In the genomic region with DNA sequence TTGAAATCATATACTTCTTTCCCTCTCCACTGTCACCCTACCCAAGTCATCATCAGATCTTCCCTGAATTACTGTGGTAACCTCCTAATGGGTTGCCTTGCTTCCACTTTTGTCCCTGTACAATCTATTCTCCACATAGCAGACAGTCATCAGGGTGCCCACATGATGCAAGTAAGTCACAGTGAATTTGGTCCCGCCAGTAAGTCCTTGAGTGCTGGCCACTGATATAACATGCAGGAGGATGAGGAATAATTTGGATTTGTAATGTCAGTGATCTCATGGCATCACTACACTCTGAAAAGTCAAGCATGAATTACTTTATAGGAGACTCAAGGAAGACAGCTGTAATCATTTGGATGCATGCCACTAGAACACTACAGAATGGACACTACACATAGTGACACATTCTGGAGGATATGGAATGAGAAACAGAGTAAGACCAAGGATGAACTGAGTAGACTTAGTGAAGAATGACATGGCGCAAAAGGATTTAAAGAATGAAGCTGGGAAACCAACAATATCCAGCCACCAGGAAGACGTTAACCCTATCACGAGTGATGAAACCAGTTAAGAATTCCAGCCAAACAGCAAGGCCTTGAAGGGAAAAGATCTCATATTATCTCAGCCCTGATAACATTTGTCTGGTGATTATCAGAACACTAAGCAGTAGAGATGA, we compare ENCODE assay signal across 16 cellular contexts. TPM values are rescaled to one million over a fixed set of nuclear protein-coding genes. Genes with fewer than 3 reads are reported as not detected.
A peak's percentile ranks its signal among the peaks of the same experiment; 100 is the strongest.
DNase-seq lines count a peak whose midpoint lies in the region; ATAC-seq, FAIRE-seq and TF ChIP-seq lines count a peak whose summit lies in the region.
"Had no signal": no experiment of that assay in that cellular context is flagged by ENCODE, and none has a peak within 500 bp of the region (broad histone marks: within the 10 kb centered on the region; RNA-seq: fewer than 3 reads in every experiment).

No MANE protein-coding gene starts in this region.

- TF ChIP-seq RAD21 in IMR-90 (IDR thresholded peaks at IDR 0.05; ENCODE audit: low read length), result no peak

- H3K18ac ChIP-seq in IMR-90 (ENCODE audit: low read depth, low read length), result peak overlapping the region; percentile 98

- H3K4me3 ChIP-seq in IMR-90 (ENCODE audit: insufficient read depth, low read depth, low read length) (no peak overlapping the region), choroid plexus epithelial cell (ENCODE audit: low read depth, low read length) (no peak overlapping the region), lung (no peak overlapping the region), kidney (ENCODE audit: low read length in 2 of 2) (no peak overlapping the region)
- H3K4me3 ChIP-seq: vagina had no signal

- peak overlapping the region; percentile 95 for H2BK120ac ChIP-seq in IMR-90 (ENCODE audit: low read depth, low read length)

- H2BK15ac ChIP-seq in IMR-90 (ENCODE audit: low read depth, low read length), result peak overlapping the region; percentile 64; the same call in 2 of the 3 replicates

- H3K14ac ChIP-seq in IMR-90 (replicated peaks; ENCODE audit: low read depth, low read length), result peak overlapping the region; percentile 56

- no peaks in the 10 kb centered on the region for H3K36me3 ChIP-seq in IMR-90 (ENCODE audit: control insufficient read depth, insufficient read depth, low read length)
- no peaks in the 10 kb centered on the region for H3K36me3 ChIP-seq in lung (ENCODE audit: control insufficient read depth in 2 of 2, insufficient read depth in 2 of 2, low read length in 2 of 2)
- H3K36me3 ChIP-seq in kidney (ENCODE audit: control insufficient read depth in 1 of 2, insufficient read depth in 2 of 2, low read length in 2 of 2), result no peaks in the 10 kb centered on the region
- H3K36me3 ChIP-seq: vagina had no signal

- peak overlapping the region; percentile 92 for H2BK5ac ChIP-seq in IMR-90 (ENCODE audit: low read depth, low read length, poor library complexity, severe bottlenecking)

- H3K9ac ChIP-seq in IMR-90 (ENCODE audit: low read depth, low read length) (no peak overlapping the region), kidney (ENCODE audit: low read length in 2 of 2) (no peak overlapping the region)
- H3K9ac ChIP-seq: parathyroid adenoma had no signal

- peak overlapping the region; percentile 9; the same call in 1 of the 2 replicates for H4K5ac ChIP-seq in IMR-90 (ENCODE audit: low read depth, low read length)

- CTCF ChIA-PET in IMR-90 (lab: Yijun Ruan, JAX), result interaction anchor here (0.6 to 1.0 kb wide), 2 partner anchors 9 to 371 kb away, joined by 3 to 5 read pairs; no protein-coding TSS in a partner anchor

- H3K4me1 ChIP-seq in IMR-90 (ENCODE audit: control insufficient read depth, insufficient read depth, low read length) (peaks cover 14% of the 10 kb centered on the region), lung (ENCODE audit: control insufficient read depth in 2 of 2, insufficient read depth in 2 of 2, low read length in 2 of 2) (peaks cover 7 to 27% of the 10 kb centered on the region in 2 donors), kidney (ENCODE audit: control insufficient read depth in 1 of 2, insufficient read depth in 1 of 2, low read depth in 1 of 2, low read length in 2 of 2) (no peaks in the 10 kb centered on the region)
- H3K4me1 ChIP-seq: vagina had no signal

- H3K9me3 ChIP-seq in IMR-90 (ENCODE audit: control insufficient read depth, insufficient read depth, low read length) (no peaks in the 10 kb centered on the region), lung (ENCODE audit: control insufficient read depth in 2 of 2, insufficient read depth in 1 of 2, low read length in 1 of 2) (no peaks in the 10 kb centered on the region), kidney (ENCODE audit: control insufficient read depth in 1 of 2, low read length in 2 of 2) (no peaks in the 10 kb centered on the region)
- H3K9me3 ChIP-seq: vagina had no signal

- dilution Hi-C loops in IMR-90 (cut with HindIII; ENCODE audit: low sequenced_read_pairs, unreplicated experiment), result no loop called here

- peak overlapping the region; percentile 84 for H3K4ac ChIP-seq in IMR-90 (ENCODE audit: low read depth, low read length)

- peaks cover 17% of the 10 kb centered on the region for H3K9me1 ChIP-seq in IMR-90 (ENCODE audit: insufficient read depth, low read length)

- ATAC-seq in IMR-90 (ENCODE audit: low read depth) (peak; percentile 92), lung (ENCODE audit: insufficient read depth, low FRiP score) (peak; percentile 27), HG02970 (IDR thresholded peaks at IDR 0.05; ENCODE audit: low FRiP score, unreplicated experiment) (no peak)
- ATAC-seq: activated CD4-positive, CD25-positive, alpha-beta regulatory T cell treated with anti-CD3 and anti-CD28 coated beads, Interleukin-2, amount 50 U/mL, for 24 hours had no signal

- in situ Hi-C loops in IMR-90 (cut with MboI; ENCODE audit: low sequenced_read_pairs), result no loop called here

- DNase-seq in AG08396 (ENCODE audit: low spot score), result peak; percentile 74
- DNase-seq in IMR-90, result peak; percentile 98
- peak; percentile 87 for DNase-seq in choroid plexus epithelial cell (ENCODE audit: low read depth)
- DNase-seq in lung (ENCODE audit: low spot score), result no peak
- no peak for DNase-seq in kidney
- DNase-seq in OCI-M2 (lab: John Stamatoyannopoulos, UW; ENCODE audit: unreplicated experiment), result no peak
- no peak for DNase-seq in MV-4-11 (lab: John Stamatoyannopoulos, UW)
- DNase-seq: CD8-positive, alpha-beta memory T cell; NCI-H1694 had no signal

- H3K79me1 ChIP-seq in IMR-90 (ENCODE audit: low read depth in 1 of 2, low read length in 2 of 2), result peaks cover 20 to 47% of the 10 kb centered on the region in 2 experiments

- intact Hi-C loops in IMR-90 (cut with micrococcal nuclease), result loop anchor here (5.0 kb wide), 1 partner anchor 34 kb away; no protein-coding TSS in a partner anchor
- intact Hi-C loops in kidney (cut with DNase I), result no loop called here

- H3K56ac ChIP-seq in IMR-90 (ENCODE audit: extremely low read depth, insufficient read depth, low read length), result peak overlapping the region; percentile 69

- BruUV-seq in IMR-90 (replicated peaks; lab: Mats Ljungman, UMichigan), result no TSS peak

- H2AFZ ChIP-seq in IMR-90 (replicated peaks; ENCODE audit: low read length, poor library complexity), result peak overlapping the region; percentile 44
- H2AFZ ChIP-seq: parathyroid adenoma had no signal

- peak overlapping the region in 1 of 2 experiments; percentile 50; a peak in 2 of 4 replicates for H4K8ac ChIP-seq in IMR-90 (ENCODE audit: low read depth in 2 of 2, low read length in 2 of 2)

- H2AK5ac ChIP-seq in IMR-90 (ENCODE audit: low read depth, low read length), result peak overlapping the region; percentile 60

- H2BK20ac ChIP-seq in IMR-90 (ENCODE audit: low read depth, low read length), result peak overlapping the region; percentile 96

- H3K27me3 ChIP-seq in IMR-90 (ENCODE audit: control insufficient read depth, insufficient read depth, low read length), result no peaks in the 10 kb centered on the region
- H3K27me3 ChIP-seq in lung (ENCODE audit: control insufficient read depth, insufficient read depth), result no peaks in the 10 kb centered on the region
- H3K27me3 ChIP-seq: vagina had no signal

- no peaks in the 10 kb centered on the region for H4K20me1 ChIP-seq in IMR-90 (ENCODE audit: insufficient read depth, low read length)

- peak overlapping the region; percentile 75 for H4K91ac ChIP-seq in IMR-90 (ENCODE audit: insufficient read depth, low read depth, low read length)

- H3K27ac ChIP-seq in IMR-90 (ENCODE audit: insufficient read depth, low read length) (peak overlapping the region; percentile 52), lung (ENCODE audit: low read depth in 1 of 2, low read length in 1 of 2) (peak overlapping the region in 1 of 2 donors; percentile 75), kidney (ENCODE audit: low read depth in 2 of 2, low read length in 2 of 2) (no peak overlapping the region)
- H3K27ac ChIP-seq: parathyroid adenoma, RWPE1, vagina had no signal

- POLR2A ChIA-PET in IMR-90 (lab: Charles Lee; ENCODE audit: unreplicated experiment), result no interaction called here

- peak overlapping the region; percentile 68 for H3K23ac ChIP-seq in IMR-90 (ENCODE audit: low read depth, low read length)

- TF ChIP-seq CTCF in IMR-90 (conservative IDR thresholded peaks at IDR 0.05; ENCODE audit: low read depth, low read length) (no peak), choroid plexus epithelial cell (conservative IDR thresholded peaks at IDR 0.05; ENCODE audit: low read depth, low read length) (no peak), lung (IDR thresholded peaks at IDR 0.05; ENCODE audit: control extremely low read depth, extremely low read depth) (no peak), kidney (IDR thresholded peaks at IDR 0.05; ENCODE audit: borderline replicate concordance, extremely low read depth, insufficient read depth) (no peak)

- WGBS in IMR-90 (ENCODE audit: extremely low coverage in 2 of 2, insufficient read length in 1 of 2), 2 experiments, result no CpG with 5 or more reads among the region's 4 CpGs
- 87 to 90% methylated on average over 4 of the region's 4 CpGs for WGBS in lung, 2 donors

- peak overlapping the region; percentile 62 for H3K4me2 ChIP-seq in IMR-90 (ENCODE audit: low read depth, low read length)

- peak overlapping the region; percentile 13 for H2AK9ac ChIP-seq in IMR-90 (replicated peaks; ENCODE audit: low read depth, low read length, poor library complexity)

- FAIRE-seq in kidney (lab: Jason Lieb, UNC), result no peak
- FAIRE-seq: GM12891, islet of Langerhans had no signal

- no peak for TF ChIP-seq POLR2A in IMR-90 (IDR thresholded peaks at IDR 0.05; ENCODE audit: low read depth, low read length)

TF ChIP-seq in IMR-90, 13 proteins besides CTCF, POLR2A, EP300 and RAD21:
- TF ChIP-seq MAZ (IDR thresholded peaks at IDR 0.05; ENCODE audit: borderline replicate concordance, low read depth, low read length), result no peak
- 0 out of 2 replicates have a peak, but pooled peaks have one; percentile 24 for TF ChIP-seq FOS (IDR thresholded peaks at IDR 0.05; ENCODE audit: low read depth, low read length)
- TF ChIP-seq MAFK (IDR thresholded peaks at IDR 0.05; ENCODE audit: low read depth, low read length), result peak; percentile 9; the same call in 1 of the 2 replicates
- TF ChIP-seq CEBPB (IDR thresholded peaks at IDR 0.05; ENCODE audit: low read depth, low read length), result peak; percentile 34; the same call in 1 of the 2 replicates
- peak; percentile 63 for TF ChIP-seq BHLHE40 (IDR thresholded peaks at IDR 0.05; ENCODE audit: low read depth, low read length)
- TF ChIP-seq NFE2L2 (IDR thresholded peaks at IDR 0.05; ENCODE audit: low read depth, low read length), result peak; percentile 54; the same call in 1 of the 2 replicates

RNA-seq across cellular contexts. Expression of a gene that starts 28.6 kb away (rescaled TPM):
- total RNA-seq in IMR-90 (2012; rRNA removed), result 17.8 and 18.8 TPM in 2 replicates
- polyA plus RNA-seq in IMR-90 (2012; rRNA removed), result 9.5 and 11.2 TPM in 2 replicates
- 4.8 and 7.7 TPM in 2 replicates for polyA plus RNA-seq in IMR-90 (2012; cell fraction: cytosol; rRNA removed)
- polyA plus RNA-seq in IMR-90 (2012; cell fraction: nucleus; rRNA removed; ENCODE audit: low replicate concordance), result 5.2 and 10.5 TPM in 2 replicates
- 10 to 100 TPM; 10.2 to 17.0 TPM for total RNA-seq in lung
- 10 to 100 TPM in 1 of 2 donors, 1 to 10 TPM in 1; 3.7 to 16.0 TPM for polyA plus RNA-seq in lung
- 8.0 TPM for total RNA-seq in kidney
- polyA plus RNA-seq in kidney (ENCODE audit: insufficient read depth, low read depth, low replicate concordance), result 1.5 TPM

Comparison
In these comparisons a context has a peak if more than half of its experiments do, and no peak if none do; other contexts are left out.
1. DNase-seq: peak in AG08396 (single experiment), IMR-90 (single experiment) and choroid plexus epithelial cell (single experiment); none in lung (single experiment), kidney (single experiment), OCI-M2 (single experiment) and MV-4-11 (single experiment).